ENCODE assay signal across 2 cellular contexts in genomic region chr6:43292763-43293318, GRCh38.
TF ChIP-seq lines count a peak whose summit lies in the region.

No MANE protein-coding gene starts in this region.

TF ChIP-seq in HepG2, 621 proteins besides CTCF, POLR2A, EP300 and RAD21 (continues in another document):
- no peak for TF ChIP-seq SP140L (CRISPR knock-in tag; IDR thresholded peaks at IDR 0.05; ENCODE audit: borderline replicate concordance)
- TF ChIP-seq ZNF317 (CRISPR knock-in tag; IDR thresholded peaks at IDR 0.05): 0 out of 2 replicates have a peak, but pooled peaks have one; percentile 26
- peak; percentile 86 for TF ChIP-seq ZNF768 (CRISPR knock-in tag; IDR thresholded peaks at IDR 0.05)
- TF ChIP-seq ZNF232 (CRISPR knock-in tag; IDR thresholded peaks at IDR 0.05; ENCODE audit: borderline replicate concordance): 0 out of 2 replicates have a peak, but pooled peaks have one; percentile 34
- TF ChIP-seq HIVEP1 (CRISPR knock-in tag; IDR thresholded peaks at IDR 0.05): peak; percentile 66; the same call in 1 of the 2 replicates
- TF ChIP-seq ZMYM4 (CRISPR knock-in tag; IDR thresholded peaks at IDR 0.05): no peak
- TF ChIP-seq MXD1 (CRISPR knock-in tag; IDR thresholded peaks at IDR 0.05): 0 out of 2 replicates have a peak, but pooled peaks have one; percentile 33
- TF ChIP-seq THAP7 (CRISPR knock-in tag; IDR thresholded peaks at IDR 0.05): 0 out of 2 replicates have a peak, but pooled peaks have one; percentile 23
- no peak for TF ChIP-seq ZKSCAN5 (CRISPR knock-in tag; IDR thresholded peaks at IDR 0.05)
- TF ChIP-seq ZBTB33 (CRISPR knock-in tag; IDR thresholded peaks at IDR 0.05): no peak
- TF ChIP-seq NRL (CRISPR knock-in tag; IDR thresholded peaks at IDR 0.05; ENCODE audit: borderline replicate concordance): 0 out of 2 replicates have a peak, but pooled peaks have one; percentile 19
- TF ChIP-seq ZNF687 (CRISPR knock-in tag; IDR thresholded peaks at IDR 0.05): peak; percentile 46
- TF ChIP-seq ZNF235 (CRISPR knock-in tag; IDR thresholded peaks at IDR 0.05; ENCODE audit: borderline replicate concordance): 0 out of 2 replicates have a peak, but pooled peaks have one; percentile 64
- TF ChIP-seq ZNF710 (CRISPR knock-in tag; IDR thresholded peaks at IDR 0.05; ENCODE audit: borderline replicate concordance): 0 out of 2 replicates have a peak, but pooled peaks have one; percentile 45
- no peak for TF ChIP-seq HOXA3 (CRISPR knock-in tag; IDR thresholded peaks at IDR 0.05)
- 0 out of 2 replicates have a peak, but pooled peaks have one; percentile 51 for TF ChIP-seq BCL3 (CRISPR knock-in tag; IDR thresholded peaks at IDR 0.05)

TF ChIP-seq in IMR-90, 13 proteins besides CTCF, POLR2A, EP300 and RAD21:
- no peak for TF ChIP-seq CHD1 (IDR thresholded peaks at IDR 0.05; ENCODE audit: low read depth, low read length)
- no peak for TF ChIP-seq ELK1 (IDR thresholded peaks at IDR 0.05; ENCODE audit: borderline replicate concordance, low read depth, low read length)
- no peak for TF ChIP-seq CEBPB (IDR thresholded peaks at IDR 0.05; ENCODE audit: low read depth, low read length)
TF ChIP-seq in IMR-90: peak in this region for 0.
